In the genomic region with DNA sequence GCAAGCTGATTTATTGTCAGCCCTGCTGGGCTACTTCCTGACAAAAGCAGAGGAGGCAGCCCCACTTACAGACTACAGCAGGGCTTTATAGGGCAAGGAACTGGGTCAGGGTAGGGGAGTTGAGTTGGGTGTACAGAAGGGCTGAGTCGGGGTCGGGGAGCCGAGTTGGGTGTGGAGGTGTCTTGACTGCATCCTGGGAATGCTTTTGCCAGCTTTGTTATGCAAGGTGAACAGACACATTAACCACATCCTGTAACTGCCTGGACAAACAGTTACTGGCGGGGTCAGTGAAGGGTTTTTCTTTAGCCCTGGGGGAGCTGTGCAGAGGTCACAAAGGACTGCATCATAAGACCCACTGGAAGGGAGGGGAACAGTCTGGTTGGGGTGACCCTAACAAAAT, we compare ENCODE assay signal across 10 cellular contexts. TPM values are rescaled to one million over a fixed set of nuclear protein-coding genes. Genes with fewer than 3 reads are reported as not detected.
DNase-seq lines count a peak whose midpoint lies in the region; ATAC-seq lines count a peak whose summit lies in the region.
"Had no signal": no experiment of that assay in that cellular context is flagged by ENCODE, and none has a peak within 500 bp of the region (broad histone marks: within the 10 kb centered on the region; RNA-seq: fewer than 3 reads in every experiment).

No MANE protein-coding gene starts in this region.

- DNase-seq in DMS153 (lab: John Stamatoyannopoulos, UW): peak; percentile 2
- no peak for DNase-seq in DMS153 treated with DMSO at 0.1 percent for 48 hours (lab: John Stamatoyannopoulos, UW; ENCODE audit: unreplicated experiment)
- peak; percentile 57 for DNase-seq in NCI-H226
- DNase-seq in epithelial cell of prostate (ENCODE audit: low read depth, low spot score): no peak
- no peak for DNase-seq in sciatic nerve (ENCODE audit: low spot score)
- no peak for DNase-seq in COLO829 (ENCODE audit: low spot score)
- DNase-seq in SIG-M5 (lab: John Stamatoyannopoulos, UW): no peak
- DNase-seq in NCI-H146 treated with DMSO at 0.1 percent for 48 hours (lab: John Stamatoyannopoulos, UW; ENCODE audit: unreplicated experiment): no peak

- intact Hi-C loops in sciatic nerve (cut with DNase I): no loop called here

- peak overlapping the region; percentile 13 for H3K27ac ChIP-seq in epithelial cell of prostate
- H3K27ac ChIP-seq: 22Rv1 had no signal

- peak; percentile 39 for ATAC-seq in sciatic nerve

RNA-seq across cellular contexts. Expression of a gene that starts 39.1 kb away (rescaled TPM):
- total RNA-seq in sciatic nerve: 6.4 TPM
- total RNA-seq: SK-MEL-5 had no signal

RNA-seq across cellular contexts. Expression of a gene that starts 52.1 kb away (rescaled TPM):
- not detected for total RNA-seq in sciatic nerve

Comparison
In these comparisons a context has a peak if more than half of its experiments do, and no peak if none do; other contexts are left out.
1. DNase-seq: peak in DMS153 (single experiment) and NCI-H226 (single experiment); none in DMS153 treated with DMSO at 0.1 percent for 48 hours (single experiment), epithelial cell of prostate (single experiment), sciatic nerve (single experiment), COLO829 (single experiment), SIG-M5 (single experiment) and NCI-H146 treated with DMSO at 0.1 percent for 48 hours (single experiment).